8 cellular contexts compared by ENCODE assay signal in the genomic region with DNA sequence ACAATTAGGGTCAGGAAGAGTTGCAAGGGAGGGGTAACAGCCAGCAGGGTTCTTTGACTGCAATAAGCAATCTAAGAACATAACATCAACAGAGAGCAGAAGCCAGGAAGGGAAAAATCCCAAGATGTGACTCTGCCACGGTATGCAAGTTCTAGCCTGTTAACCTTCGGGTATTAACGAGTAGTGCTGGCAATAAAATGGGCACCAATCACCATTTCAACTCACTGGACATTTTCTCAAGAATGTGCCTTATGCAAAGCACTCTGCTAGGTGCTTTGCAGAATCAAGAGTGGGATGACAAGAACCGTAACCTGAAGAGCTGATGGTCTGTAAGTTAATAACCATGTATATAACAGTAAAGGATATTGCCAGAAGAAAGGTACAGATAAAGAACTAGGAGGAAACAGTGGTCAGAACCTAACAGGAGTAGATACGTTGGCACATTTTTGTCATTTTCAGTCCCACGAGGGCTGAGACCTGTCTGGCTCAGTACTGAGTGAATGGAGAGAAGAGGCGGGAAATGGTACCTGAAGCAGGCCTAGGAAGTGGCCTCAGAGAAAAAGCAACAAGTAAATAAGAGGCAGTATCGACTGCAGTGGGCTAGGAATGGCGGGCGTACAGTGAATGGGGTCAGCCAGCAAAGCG. TPM values are rescaled to one million over a fixed set of nuclear protein-coding genes. Genes with fewer than 3 reads are reported as not detected.
DNase-seq lines count a peak whose midpoint lies in the region; ATAC-seq and TF ChIP-seq lines count a peak whose summit lies in the region.

No MANE protein-coding gene starts in this region.

- TF ChIP-seq EP300 in transverse colon (IDR thresholded peaks at IDR 0.05; ENCODE audit: low read depth) = no peak

- ATAC-seq in GM23338 = peak; percentile 2
- ATAC-seq in lower lobe of right lung = peak; percentile 3 to 4

- H3K27ac Mint-ChIP-seq in GM23338 = peak overlapping the region; percentile 97

- H3F3A ChIP-seq in GM23338 (replicated peaks; ENCODE audit: low read depth) = 0 out of 2 replicates have a peak, but pooled peaks cover 16% of the 10 kb centered on the region

- H3K4me1 Mint-ChIP-seq in GM23338 = peaks cover 40% of the 10 kb centered on the region

- H3K79me2 ChIP-seq in GM23338 (replicated peaks; ENCODE audit: insufficient read depth) = peaks cover 73% of the 10 kb centered on the region

- peak overlapping the region; percentile 97 for H3K27ac ChIP-seq in GM23338 (ENCODE audit: low read depth)
- H3K27ac ChIP-seq in lower lobe of right lung = peak overlapping the region; percentile 92
- H3K27ac ChIP-seq in transverse colon = peak overlapping the region; percentile 87 to 96 (median 92)

- H3K27me3 Mint-ChIP-seq in GM23338 (ENCODE audit: insufficient read depth, low read depth, poor library complexity) = peaks cover 12% of the 10 kb centered on the region

- 0 out of 2 replicates have a peak, but pooled peaks cover 7% of the 10 kb centered on the region for H3K36me3 ChIP-seq in GM23338 (ENCODE audit: insufficient read depth)
- H3K36me3 ChIP-seq in lower lobe of right lung = no peaks in the 10 kb centered on the region
- H3K36me3 ChIP-seq in transverse colon = no peaks in the 10 kb centered on the region

- in situ Hi-C loops in transverse colon (cut with MboI; ENCODE audit: low pct_ligation_motif_present in 1 of 4, low pct_unique_long_range_greater_than_20kb in 1 of 4, low sequenced_read_pairs in 3 of 4) = no loop called here

- H3K4me2 ChIP-seq in GM23338 = peak overlapping the region; percentile 88

- H3K4me1 ChIP-seq in GM23338 (ENCODE audit: insufficient read depth) = peaks cover 49% of the 10 kb centered on the region
- peaks cover 14% of the 10 kb centered on the region for H3K4me1 ChIP-seq in lower lobe of right lung
- H3K4me1 ChIP-seq in transverse colon = peaks cover 0 to 34% (median 26%) of the 10 kb centered on the region in 4 donors

- peak overlapping the region; percentile 96 for H3K4me3 Mint-ChIP-seq in GM23338

- 0 out of 2 replicates have a peak, but pooled peaks cover 3% of the 10 kb centered on the region for H4K20me1 ChIP-seq in GM23338 (replicated peaks; ENCODE audit: insufficient read depth)

- peaks cover 44% of the 10 kb centered on the region for H3K36me3 Mint-ChIP-seq in GM23338 (ENCODE audit: low read depth)

- no peaks in the 10 kb centered on the region for H3K9me2 ChIP-seq in GM23338 (ENCODE audit: insufficient read depth)

- peak overlapping the region; percentile 96 for H3K4me3 ChIP-seq in GM23338
- H3K4me3 ChIP-seq in cardiac fibroblast (replicated peaks in 1 of 2; ENCODE audit: low read depth in 2 of 2, low read length in 2 of 2) = peak overlapping the region; percentile 79 to 87
- H3K4me3 ChIP-seq in lower lobe of right lung = peak overlapping the region; percentile 96
- H3K4me3 ChIP-seq in transverse colon = peak overlapping the region; percentile 56 to 85 (median 76)

- WGBS in transverse colon (ENCODE audit: low coverage in 1 of 2), 2 donors = 11% methylated on average over 11 of the region's 11 CpGs

- intact Hi-C loops in lower lobe of right lung (cut with DNase I) = no loop called here
- intact Hi-C loops in transverse colon (cut with DNase I; ENCODE audit: low total_unique reads) = no loop called here

- no peaks in the 10 kb centered on the region for H3K9me3 ChIP-seq in lower lobe of right lung
- H3K9me3 ChIP-seq in transverse colon = no peaks in the 10 kb centered on the region

- peak overlapping the region; percentile 11; the same call in 1 of the 2 replicates for H2AFZ ChIP-seq in GM23338

- no peak for TF ChIP-seq CTCF in GM23338 (conservative IDR thresholded peaks at IDR 0.05; ENCODE audit: low read depth in 2 of 2)
- TF ChIP-seq CTCF in cardiac fibroblast (IDR thresholded peaks at IDR 0.05; ENCODE audit: low read depth, low read length) = no peak
- TF ChIP-seq CTCF in lower lobe of right lung (IDR thresholded peaks at IDR 0.05) = no peak
- no peak for TF ChIP-seq CTCF in transverse colon (IDR thresholded peaks at IDR 0.05)

- no peak for TF ChIP-seq POLR2A in transverse colon (IDR thresholded peaks at IDR 0.05)

- peaks cover 2% of the 10 kb centered on the region; the same call in 2 of the 3 replicates for H3K9me3 Mint-ChIP-seq in GM23338

- DNase-seq in NOMO-1 treated with DMSO at 0.1 percent for 48 hours (lab: John Stamatoyannopoulos, UW; ENCODE audit: unreplicated experiment) = peak; percentile 30
- no peak for DNase-seq in NOMO-1 treated with dmso at 0.1 percent for 144 hours (lab: John Stamatoyannopoulos, UW; ENCODE audit: unreplicated experiment)
- DNase-seq in GM23338 (ENCODE audit: low spot score) = no peak
- DNase-seq in NCI-H2227 (lab: John Stamatoyannopoulos, UW; ENCODE audit: unreplicated experiment) = peak; percentile 49
- DNase-seq in cardiac fibroblast (ENCODE audit: low read depth in 2 of 2) = peak; percentile 8 to 14
- DNase-seq in lower lobe of right lung = no peak
- no peak for DNase-seq in transverse colon
- no peak for DNase-seq in GM19240 (ENCODE audit: insufficient read length, low spot score)

- H3K27me3 ChIP-seq in GM23338 (ENCODE audit: insufficient read depth) (no peaks in the 10 kb centered on the region), lower lobe of right lung (ENCODE audit: low read depth) (peaks cover 5% of the 10 kb centered on the region), transverse colon (no peaks in the 10 kb centered on the region)

TF ChIP-seq in GM23338, 12 proteins besides CTCF, POLR2A, EP300 and RAD21:
- TF ChIP-seq EZH2 (IDR thresholded peaks at IDR 0.05; ENCODE audit: low read depth, unreplicated experiment) (no peak), NANOG (IDR thresholded peaks at IDR 0.05; ENCODE audit: borderline replicate concordance) (no peak)

RNA-seq across cellular contexts. Expression of a gene that starts 2.7 kb away (rescaled TPM):
- 84.6 and 89.5 TPM in 2 replicates for total RNA-seq in GM23338 (2014; rRNA removed; shearing (Covaris generic))
- 74.5 and 82.7 TPM in 2 replicates for polyA plus RNA-seq in GM23338 (2016; fragmentation: Nextera tagmentation; extraction: Ambion mirVana)
- total RNA-seq in lower lobe of right lung (3.6 TPM), transverse colon (10 to 100 TPM in 3 of 4 donors, 1 to 10 TPM in 1; 3.4 to 25.9 (median 11.4) TPM)

Comparison
In these comparisons a context has a peak if more than half of its experiments do, and no peak if none do; other contexts are left out.
1. DNase-seq: peak in NOMO-1 treated with DMSO at 0.1 percent for 48 hours (single experiment), NCI-H2227 (single experiment) and cardiac fibroblast (2 of 2); none in NOMO-1 treated with dmso at 0.1 percent for 144 hours (single experiment), GM23338 (single experiment), lower lobe of right lung (single experiment), transverse colon (single experiment) and GM19240 (single experiment).
2. Peak in every context shown above with its lines, with median percentiles within 50 percentile points of each other: H3K27ac ChIP-seq and H3K4me3 ChIP-seq.